ENCODE assay signal across 8 cellular contexts in genomic region chr16:13919330-13919682, GRCh38. TPM values are rescaled to one million over a fixed set of nuclear protein-coding genes. Genes with fewer than 3 reads are reported as not detected.
DNase-seq lines count a peak whose midpoint lies in the region; ATAC-seq, FAIRE-seq and TF ChIP-seq lines count a peak whose summit lies in the region.

No MANE protein-coding gene starts in this region.

- peaks cover 13% of the 10 kb centered on the region for H3K4me1 ChIP-seq in CD8-positive, alpha-beta T cell (ENCODE audit: insufficient read depth, low read length)
- peaks cover 7% of the 10 kb centered on the region for H3K4me1 ChIP-seq in IMR-90 (ENCODE audit: control insufficient read depth, insufficient read depth, low read length)
- H3K4me1 ChIP-seq in uterus = peaks cover 0 to 3% of the 10 kb centered on the region in 2 donors

- no CpG with 5 or more reads among the region's 3 CpGs for WGBS in IMR-90 (ENCODE audit: extremely low coverage in 2 of 2, insufficient read length in 1 of 2), 2 experiments

- 0 out of 2 replicates have a peak overlapping the region, but pooled peaks have one; percentile 24 for H3K14ac ChIP-seq in IMR-90 (replicated peaks; ENCODE audit: low read depth, low read length)

- H2BK120ac ChIP-seq in IMR-90 (ENCODE audit: low read depth, low read length) = no peak overlapping the region

- H2AK5ac ChIP-seq in IMR-90 (ENCODE audit: low read depth, low read length) = no peak overlapping the region

- H3K36me3 ChIP-seq in CD8-positive, alpha-beta T cell (ENCODE audit: insufficient read depth, low read length) = no peaks in the 10 kb centered on the region
- peaks cover 2% of the 10 kb centered on the region for H3K36me3 ChIP-seq in IMR-90 (ENCODE audit: control insufficient read depth, insufficient read depth, low read length)
- H3K36me3 ChIP-seq in uterus = no peaks in the 10 kb centered on the region

- no peak overlapping the region for H2BK20ac ChIP-seq in IMR-90 (ENCODE audit: low read depth, low read length)

- ATAC-seq in CD8-positive, alpha-beta T cell = peak; percentile 17
- ATAC-seq in IMR-90 (ENCODE audit: low read depth) = peak; percentile 22; the same call in 1 of the 2 replicates

- TF ChIP-seq POLR2A in IMR-90 (IDR thresholded peaks at IDR 0.05; ENCODE audit: low read depth, low read length) = no peak
- TF ChIP-seq POLR2A in uterus (IDR thresholded peaks at IDR 0.05) = no peak
- no peak for TF ChIP-seq POLR2A in GM12892 (IDR thresholded peaks at IDR 0.05; ENCODE audit: low read depth, low read length)

- no peak overlapping the region for H2BK15ac ChIP-seq in IMR-90 (ENCODE audit: low read depth, low read length)

- intact Hi-C loops in CD8-positive, alpha-beta T cell (cut with DNase I, micrococcal nuclease) = loop anchor here (1.0 to 10.0 kb wide), 4 partner anchors 366 to 1825 kb away; no protein-coding TSS in a partner anchor
- intact Hi-C loops in IMR-90 (cut with micrococcal nuclease) (loop anchor here (1.0 kb wide), 1 partner anchor 53 kb away; no protein-coding TSS in a partner anchor), uterus (cut with DNase I; ENCODE audit: low total_unique reads) (no loop called here)

- peak overlapping the region; percentile 25 for H3K27ac Mint-ChIP-seq in CD8-positive, alpha-beta T cell

- peak overlapping the region; percentile 90 for H3K4me3 Mint-ChIP-seq in CD8-positive, alpha-beta T cell

- H4K91ac ChIP-seq in IMR-90 (ENCODE audit: insufficient read depth, low read depth, low read length) = no peak overlapping the region

- dilution Hi-C loops in IMR-90 (cut with HindIII; ENCODE audit: low sequenced_read_pairs, unreplicated experiment) = no loop called here

- H3K4me1 Mint-ChIP-seq in CD8-positive, alpha-beta T cell (ENCODE audit: low read depth) = peaks cover 26% of the 10 kb centered on the region

- BruUV-seq in IMR-90 (replicated peaks; lab: Mats Ljungman, UMichigan) = no TSS peak

- peak overlapping the region; percentile 98 for H2AFZ ChIP-seq in IMR-90 (replicated peaks; ENCODE audit: low read length, poor library complexity)

- peak in 1 of 7 experiments; percentile 9 for DNase-seq in CD8-positive, alpha-beta T cell
- DNase-seq in IMR-90 (peak; percentile 45), RWPE1 (ENCODE audit: low spot score) (peak; percentile 38), dermis microvascular lymphatic vessel endothelial cell (ENCODE audit: low read depth in 2 of 2) (peak; percentile 37 to 65), medulla oblongata (ENCODE audit: extremely low spot score) (peak; percentile 62), uterus (no peak), GM12892 (ENCODE audit: insufficient read length) (no peak)
- DNase-seq in NK-92 treated with Interleukin-12 subunit alpha and Interleukin-12 subunit beta, amount 100 ng/mL, for 24 hours (lab: John Stamatoyannopoulos, UW) = no peak

- no peaks in the 10 kb centered on the region for H3K9me3 Mint-ChIP-seq in CD8-positive, alpha-beta T cell

- no peak overlapping the region for H3K18ac ChIP-seq in IMR-90 (ENCODE audit: low read depth, low read length)

- no peak overlapping the region for H4K5ac ChIP-seq in IMR-90 (ENCODE audit: low read depth, low read length)

- POLR2A ChIA-PET in CD8-positive, alpha-beta T cell (lab: Charles Lee) = interaction anchor here (0.7 to 1.2 kb wide), 3 partner anchors 12 to 711 kb away, joined by 3 to 4 read pairs (median 4); partner anchors contain the start of gene PARN
- POLR2A ChIA-PET in IMR-90 (lab: Charles Lee; ENCODE audit: unreplicated experiment) = no interaction called here
- POLR2A ChIA-PET in RWPE1 (lab: Yijun Ruan, JAX; ENCODE audit: low non-redundant PET) = interaction anchor here (0.6 to 0.7 kb wide), 2 partner anchors 17 to 1229 kb away, joined by 3 to 5 read pairs; no protein-coding TSS in a partner anchor

- H3K9ac ChIP-seq in IMR-90 (ENCODE audit: low read depth, low read length) = no peak overlapping the region

- H3K4me2 ChIP-seq in IMR-90 (ENCODE audit: low read depth, low read length) = peak overlapping the region; percentile 59; the same call in 1 of the 2 replicates

- no peaks in the 10 kb centered on the region for H3K27me3 ChIP-seq in CD8-positive, alpha-beta T cell (ENCODE audit: insufficient read depth, low read length)
- peaks cover 9% of the 10 kb centered on the region for H3K27me3 ChIP-seq in IMR-90 (ENCODE audit: control insufficient read depth, insufficient read depth, low read length)
- no peaks in the 10 kb centered on the region for H3K27me3 ChIP-seq in uterus

- TF ChIP-seq RAD21 in IMR-90 (IDR thresholded peaks at IDR 0.05; ENCODE audit: low read length) = peak; percentile 47

- peak overlapping the region; percentile 3 for H3K27ac ChIP-seq in CD8-positive, alpha-beta T cell (ENCODE audit: low read depth, low read length)
- H3K27ac ChIP-seq in IMR-90 (ENCODE audit: insufficient read depth, low read length) = no peak overlapping the region
- H3K27ac ChIP-seq in RWPE1 = peak overlapping the region; percentile 62
- H3K27ac ChIP-seq in uterus = peak overlapping the region; percentile 61 to 67

- H2AK9ac ChIP-seq in IMR-90 (replicated peaks; ENCODE audit: low read depth, low read length, poor library complexity) = no peak overlapping the region

- peaks cover 4% of the 10 kb centered on the region for H3K27me3 Mint-ChIP-seq in CD8-positive, alpha-beta T cell (ENCODE audit: low read depth)

- peaks cover 7% of the 10 kb centered on the region for H3K9me1 ChIP-seq in IMR-90 (ENCODE audit: insufficient read depth, low read length)

- H4K8ac ChIP-seq in IMR-90 (ENCODE audit: low read depth in 2 of 2, low read length in 2 of 2) = no peak overlapping the region

- H3K36me3 Mint-ChIP-seq in CD8-positive, alpha-beta T cell = peaks cover 15% of the 10 kb centered on the region

- peaks cover 14 to 19% of the 10 kb centered on the region in 2 experiments for H3K79me1 ChIP-seq in IMR-90 (ENCODE audit: low read depth in 1 of 2, low read length in 2 of 2)

- H4K20me1 ChIP-seq in IMR-90 (ENCODE audit: insufficient read depth, low read length) = peaks cover 3% of the 10 kb centered on the region; the same call in 1 of the 2 replicates

- no peak overlapping the region for H3K56ac ChIP-seq in IMR-90 (ENCODE audit: extremely low read depth, insufficient read depth, low read length)

- H3K4ac ChIP-seq in IMR-90 (ENCODE audit: low read depth, low read length) = no peak overlapping the region

- peak; percentile 83 for TF ChIP-seq CTCF in CD8-positive, alpha-beta T cell (IDR thresholded peaks at IDR 0.05)
- TF ChIP-seq CTCF in IMR-90 (conservative IDR thresholded peaks at IDR 0.05; ENCODE audit: low read depth, low read length) = peak; percentile 51
- TF ChIP-seq CTCF in RWPE1 (conservative IDR thresholded peaks at IDR 0.05; ENCODE audit: low read depth) = no peak
- peak in 1 of 4 experiments; percentile 12 for TF ChIP-seq CTCF in uterus (IDR thresholded peaks at IDR 0.05)

- no peak overlapping the region for H2BK5ac ChIP-seq in IMR-90 (ENCODE audit: low read depth, low read length, poor library complexity, severe bottlenecking)

- no peak for FAIRE-seq in GM12892 (lab: Jason Lieb, UNC)

- CTCF ChIA-PET in CD8-positive, alpha-beta T cell (lab: Charles Lee) = interaction anchor here (0.6 to 2.3 kb wide), 16 partner anchors 8 to 608 kb away, joined by 3 to 20 read pairs (median 4); no protein-coding TSS in a partner anchor
- CTCF ChIA-PET in IMR-90 (lab: Yijun Ruan, JAX) (interaction anchor here (0.7 to 1.8 kb wide), 14 partner anchors 12 to 387 kb away, joined by 3 to 12 read pairs (median 4); no protein-coding TSS in a partner anchor), RWPE1 (lab: Yijun Ruan, JAX) (interaction anchor here (0.5 to 1.3 kb wide), 18 partner anchors 8 to 1974 kb away, joined by 3 to 10 read pairs (median 3); no protein-coding TSS in a partner anchor)

- in situ Hi-C loops in IMR-90 (cut with MboI; ENCODE audit: low sequenced_read_pairs) = no loop called here

- H3K23ac ChIP-seq in IMR-90 (ENCODE audit: low read depth, low read length) = no peak overlapping the region

- no peaks in the 10 kb centered on the region for H3K9me3 ChIP-seq in CD8-positive, alpha-beta T cell (ENCODE audit: low read length)
- no peaks in the 10 kb centered on the region for H3K9me3 ChIP-seq in IMR-90 (ENCODE audit: control insufficient read depth, insufficient read depth, low read length)
- no peaks in the 10 kb centered on the region for H3K9me3 ChIP-seq in uterus

- peak overlapping the region; percentile 38 for H3K4me3 ChIP-seq in CD8-positive, alpha-beta T cell (ENCODE audit: low read depth, low read length)
- H3K4me3 ChIP-seq in IMR-90 (ENCODE audit: insufficient read depth, low read depth, low read length) (no peak overlapping the region), uterus (peak overlapping the region; percentile 10 to 29)

TF ChIP-seq in IMR-90, 13 proteins besides CTCF, POLR2A, EP300 and RAD21:
- TF ChIP-seq FOS (IDR thresholded peaks at IDR 0.05; ENCODE audit: low read depth, low read length) (no peak), CHD1 (IDR thresholded peaks at IDR 0.05; ENCODE audit: low read depth, low read length) (no peak), SMC3 (IDR thresholded peaks at IDR 0.05; ENCODE audit: low read depth, low read length) (peak; percentile 51)
TF ChIP-seq in IMR-90: peak in this region for 1.

RNA-seq across cellular contexts. Expression of gene ERCC4, which starts 0.6 kb away (rescaled TPM):
- 10 to 100 TPM in 1 of 2 experiments, 1 to 10 TPM in 1; 8.0 to 10.6 TPM for total RNA-seq in CD8-positive, alpha-beta T cell
- 10.0 and 19.2 TPM in 2 replicates for total RNA-seq in IMR-90 (2012; rRNA removed)
- 1.6 and 2.9 TPM in 2 replicates for polyA plus RNA-seq in IMR-90 (2012; rRNA removed)
- polyA plus RNA-seq in IMR-90 (2012; cell fraction: cytosol; rRNA removed) = 2.2 and 2.8 TPM in 2 replicates
- polyA plus RNA-seq in IMR-90 (2012; cell fraction: nucleus; rRNA removed; ENCODE audit: low replicate concordance) = 1.6 and 3.1 TPM in 2 replicates
- total RNA-seq in dermis microvascular lymphatic vessel endothelial cell = 5.6 and 5.9 TPM in 2 replicates
- total RNA-seq in uterus = 10 to 100 TPM in 2 of 4 donors, 1 to 10 TPM in 2; 5.3 to 22.6 (median 15.9) TPM
- polyA plus RNA-seq in GM12892 (2012; ENCODE audit: missing spikeins) = 3.6 TPM

Comparison
In these comparisons a context has a peak if more than half of its experiments do, and no peak if none do; other contexts are left out.
1. DNase-seq: peak in IMR-90 (single experiment), RWPE1 (single experiment), dermis microvascular lymphatic vessel endothelial cell (2 of 2) and medulla oblongata (single experiment); none in uterus (0 of 2), GM12892 (single experiment) and NK-92 treated with Interleukin-12 subunit alpha and Interleukin-12 subunit beta, amount 100 ng/mL, for 24 hours (single experiment).